ENCODE assay signal across 21 cellular contexts in the genomic region with DNA sequence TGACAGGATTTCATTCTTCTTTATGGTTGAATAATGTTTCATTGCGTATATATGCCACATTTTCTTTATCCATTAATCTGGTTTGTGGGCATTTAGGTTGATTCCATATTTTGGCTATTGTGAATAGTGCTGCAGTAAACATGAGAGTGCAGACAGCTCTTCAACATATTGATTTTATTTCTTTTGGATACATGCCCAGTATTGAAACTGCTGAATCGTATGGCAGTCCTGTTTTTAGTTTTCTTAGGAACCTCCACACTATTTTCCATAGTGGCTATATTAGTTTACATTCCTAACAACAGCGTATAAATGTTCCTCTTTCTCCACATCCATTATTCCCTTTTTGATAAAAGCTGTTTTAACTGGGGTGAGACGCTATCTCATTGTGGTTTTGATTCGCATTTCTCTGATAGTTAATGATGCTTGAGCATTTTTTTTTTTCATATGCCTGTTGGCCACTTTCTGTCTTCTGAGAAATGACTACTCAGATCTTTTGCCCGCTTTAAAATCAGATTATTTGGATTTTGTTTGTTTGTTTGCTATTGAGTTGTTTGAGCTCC. TPM values are rescaled to one million over a fixed set of nuclear protein-coding genes. Genes with fewer than 3 reads are reported as not detected.
"Had no signal": no experiment of that assay in that cellular context is flagged by ENCODE, and none has a peak within 500 bp of the region (broad histone marks: within the 10 kb centered on the region; RNA-seq: fewer than 3 reads in every experiment).

No MANE protein-coding gene starts in this region.

- ATAC-seq: left colon; naive thymus-derived CD4-positive, alpha-beta T cell; sciatic nerve; stimulated activated memory B cell treated with anti-CD40 and anti-IgM and Interleukin-4, amounts not matched to agents 10 μg/mL and 1 μg/mL and 100 μg/mL, for 72 hours had no signal

- DNase-seq: activated CD4-positive, alpha-beta memory T cell treated with anti-CD3 and anti-CD28 coated beads for 36 hours; activated CD4-positive, alpha-beta T cell treated with anti-CD3 and anti-CD28 coated beads for 48 hours; activated naive CD4-positive, alpha-beta T cell treated with Interleukin-2 at 50 U/mL for 16 hours; activated T-cell treated with anti-CD3 and anti-CD28 coated beads, Interleukin-2, amount 50 U/mL, for 48 hours; amygdala; cerebellar nuclear complex; left colon; naive thymus-derived CD4-positive, alpha-beta T cell; posterior cingulate gyrus; small intestine; stimulated activated CD4-positive, alpha-beta T cell treated with anti-CD3 and anti-CD28 coated beads, Interleukin-15, amount 100 ng/mL, for 24 hours; stomach; transverse colon had no signal

- H3K4me3 Mint-ChIP-seq: activated CD4-positive, alpha-beta memory T cell treated with anti-CD3 and anti-CD28 coated beads for 36 hours; naive thymus-derived CD4-positive, alpha-beta T cell; neural progenitor cell; stimulated activated memory B cell treated with anti-CD40 and anti-IgM and Interleukin-4, amounts not matched to agents 10 μg/mL and 1 μg/mL and 100 μg/mL, for 72 hours had no signal

- H3K36me3 ChIP-seq: neural progenitor cell, stomach, transverse colon, vagina had no signal

- H3K36me3 Mint-ChIP-seq: activated CD4-positive, alpha-beta memory T cell treated with anti-CD3 and anti-CD28 coated beads for 36 hours; naive thymus-derived CD4-positive, alpha-beta T cell; neural progenitor cell; stimulated activated memory B cell treated with anti-CD40 and anti-IgM and Interleukin-4, amounts not matched to agents 10 μg/mL and 1 μg/mL and 100 μg/mL, for 72 hours had no signal

- H3K27me3 ChIP-seq: neural progenitor cell, vagina had no signal

- H3K4me1 Mint-ChIP-seq: naive thymus-derived CD4-positive, alpha-beta T cell; stimulated activated memory B cell treated with anti-CD40 and anti-IgM and Interleukin-4, amounts not matched to agents 10 μg/mL and 1 μg/mL and 100 μg/mL, for 72 hours had no signal

- H3K4me3 ChIP-seq: coronary artery, lung, neural progenitor cell, stomach, transverse colon, vagina had no signal

- H3K27ac Mint-ChIP-seq: activated CD4-positive, alpha-beta memory T cell treated with anti-CD3 and anti-CD28 coated beads for 36 hours; naive thymus-derived CD4-positive, alpha-beta T cell; neural progenitor cell; stimulated activated memory B cell treated with anti-CD40 and anti-IgM and Interleukin-4, amounts not matched to agents 10 μg/mL and 1 μg/mL and 100 μg/mL, for 72 hours had no signal

- H3K4me1 ChIP-seq: neural progenitor cell, stomach, transverse colon, vagina had no signal

- H3K27ac ChIP-seq: coronary artery, neural progenitor cell, stomach, transverse colon, vagina had no signal

- H3K9me3 Mint-ChIP-seq: activated CD4-positive, alpha-beta memory T cell treated with anti-CD3 and anti-CD28 coated beads for 36 hours; naive thymus-derived CD4-positive, alpha-beta T cell; neural progenitor cell; stimulated activated memory B cell treated with anti-CD40 and anti-IgM and Interleukin-4, amounts not matched to agents 10 μg/mL and 1 μg/mL and 100 μg/mL, for 72 hours had no signal

- H3K9me3 ChIP-seq: stomach, transverse colon, vagina had no signal

RNA-seq across cellular contexts. Expression of a gene that starts 21.7 kb away (rescaled TPM):
- total RNA-seq: epithelial cell of proximal tubule, fibroblast of villous mesenchyme had no signal
